In the genomic region with DNA sequence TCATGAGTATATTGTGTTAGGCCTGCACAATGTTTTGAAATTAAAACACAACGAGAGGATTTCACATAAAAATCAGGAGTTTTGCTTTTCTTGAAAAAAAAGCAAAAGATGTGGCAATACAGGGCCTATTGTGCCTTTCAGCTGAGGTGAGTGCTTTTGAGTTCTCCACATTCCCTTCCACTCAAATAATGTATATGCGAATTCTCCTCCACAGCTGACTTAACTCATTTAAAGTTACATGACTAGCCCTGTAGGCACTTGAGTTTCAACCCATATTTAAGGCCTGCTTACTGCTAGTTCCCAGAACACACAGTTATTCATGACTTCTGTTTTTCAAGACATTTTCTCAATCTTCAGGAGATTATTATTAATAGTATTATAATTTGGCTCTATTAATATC, we compare ENCODE assay signal across 29 cellular contexts.
"Had no signal": no experiment of that assay in that cellular context is flagged by ENCODE, and none has a peak within 500 bp of the region (broad histone marks: within the 10 kb centered on the region; RNA-seq: fewer than 3 reads in every experiment).

No MANE protein-coding gene starts in this region.

- H3K9me3 ChIP-seq: ascending aorta had no signal

- H3K27me3 ChIP-seq: ascending aorta, cardiac muscle cell had no signal

- DNase-seq: activated CD4-positive, alpha-beta memory T cell treated with anti-CD3 and anti-CD28 coated beads, Interleukin-2, amount 10 ng/mL, durations not matched to agents 7 days and 5 days; activated CD4-positive, alpha-beta T cell treated with anti-CD3 and anti-CD28 coated beads for 1 hour; activated CD4-positive, alpha-beta T cell treated with anti-CD3 and anti-CD28 coated beads for 36 hours; activated CD4-positive, alpha-beta T cell treated with anti-CD3 and anti-CD28 coated beads for 48 hours; activated CD4-positive, alpha-beta T cell treated with anti-CD3 and anti-CD28 coated beads, Interleukin-2, amount 10 ng/mL, durations not matched to agents 7 days and 5 days; activated CD4-positive, alpha-beta T cell treated with anti-CD3 and anti-CD28 coated beads, Interleukin-2, amount 50 U/mL, for 48 hours; activated CD4-positive, CD25-positive, alpha-beta regulatory T cell; activated CD8-positive, alpha-beta memory T cell treated with anti-CD3 and anti-CD28 coated beads for 24 hours; activated CD8-positive, alpha-beta memory T cell treated with anti-CD3 and anti-CD28 coated beads, Interleukin-2, amount 10 ng/mL, durations not matched to agents 7 days and 5 days; activated CD8-positive, alpha-beta memory T cell treated with anti-CD3 and anti-CD28 coated beads, Interleukin-2, amount 50 U/mL, for 48 hours; activated CD8-positive, alpha-beta T cell treated with anti-CD3 and anti-CD28 coated beads, Interleukin-2, amount 10 ng/mL, durations not matched to agents 7 days and 5 days; activated effector memory CD4-positive, alpha-beta T cell treated with Interleukin-2 at 50 U/mL for 16 hours; activated gamma-delta T cell; activated naive CD4-positive, alpha-beta T cell treated with anti-CD3 and anti-CD28 coated beads, Interleukin-2, amount 10 ng/mL, durations not matched to agents 7 days and 5 days; activated naive CD4-positive, alpha-beta T cell treated with Interleukin-2 at 50 U/mL for 16 hours; activated naive CD8-positive, alpha-beta T cell treated with anti-CD3 and anti-CD28 coated beads, Interleukin-2, amount 10 ng/mL, durations not matched to agents 7 days and 5 days; activated naive CD8-positive, alpha-beta T cell treated with anti-CD3 and anti-CD28 coated beads, Interleukin-2, amount 50 U/mL, for 24 hours; activated T-cell treated with anti-CD3 and anti-CD28 coated beads, Interleukin-2, amount 50 U/mL, for 24 hours; activated T-cell treated with anti-CD3 and anti-CD28 coated beads, Interleukin-2, amount 50 U/mL, for 48 hours; amygdala; anterior cingulate cortex; caudate nucleus; cerebellar nuclear complex; T-helper 1 cell; T-helper 2 cell; T-helper 9 cell; WERI-Rb-1 had no signal

- H3K4me1 ChIP-seq: ascending aorta had no signal

- H3K4me3 ChIP-seq: ascending aorta, cardiac muscle cell had no signal

- H3K27ac ChIP-seq: ascending aorta, cardiac muscle cell, WERI-Rb-1 had no signal

- H3K36me3 ChIP-seq: ascending aorta, cardiac muscle cell, WERI-Rb-1 had no signal
